In the genomic region with DNA sequence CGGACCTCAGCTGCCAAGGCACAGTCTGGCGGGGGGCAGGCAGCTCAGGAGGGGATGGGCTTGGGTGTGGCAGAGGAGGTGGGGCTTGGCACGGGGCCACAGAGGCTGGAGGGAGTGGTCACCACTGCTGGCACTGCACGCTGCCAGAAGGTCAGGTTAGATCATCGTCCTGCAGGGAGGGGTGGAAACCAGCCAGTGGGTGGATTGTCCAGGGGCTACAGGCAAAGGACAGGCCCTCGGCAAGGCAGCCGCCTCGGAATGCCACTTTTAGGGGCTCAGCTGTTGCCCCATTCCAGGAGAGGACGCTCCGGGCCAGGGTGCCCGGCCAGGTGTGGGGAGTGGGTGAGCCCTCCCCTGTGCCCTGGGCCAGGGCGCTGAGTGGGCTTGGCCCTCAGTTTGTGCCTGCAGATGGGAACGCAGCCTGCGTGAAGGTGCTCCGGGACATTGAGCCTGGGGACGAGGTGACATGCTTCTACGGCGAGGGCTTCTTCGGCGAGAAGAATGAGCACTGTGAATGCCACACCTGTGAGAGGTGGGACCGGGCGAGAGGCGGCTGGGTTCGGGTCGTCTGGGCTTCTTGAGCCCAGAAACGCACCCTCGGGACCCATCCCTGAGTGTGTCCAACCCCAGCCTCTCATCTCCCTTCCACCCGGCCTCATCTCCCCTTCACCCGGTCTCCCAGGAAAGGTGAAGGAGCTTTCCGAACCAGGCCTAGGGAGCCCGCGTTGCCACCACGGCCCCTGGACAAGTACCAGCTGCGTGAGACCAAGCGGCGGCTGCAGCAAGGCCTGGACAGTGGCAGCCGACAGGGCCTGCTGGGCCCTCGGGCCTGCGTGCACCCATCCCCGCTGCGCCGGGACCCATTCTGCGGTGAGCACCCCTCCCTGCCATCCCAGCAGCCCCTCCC, we compare ENCODE assay signal across 2 cellular contexts.
TF ChIP-seq lines count a peak whose summit lies in the region.

No MANE protein-coding gene starts in this region.

TF ChIP-seq in WTC11, 78 proteins besides CTCF, POLR2A, EP300 and RAD21:
- TF ChIP-seq, protein P1, sequence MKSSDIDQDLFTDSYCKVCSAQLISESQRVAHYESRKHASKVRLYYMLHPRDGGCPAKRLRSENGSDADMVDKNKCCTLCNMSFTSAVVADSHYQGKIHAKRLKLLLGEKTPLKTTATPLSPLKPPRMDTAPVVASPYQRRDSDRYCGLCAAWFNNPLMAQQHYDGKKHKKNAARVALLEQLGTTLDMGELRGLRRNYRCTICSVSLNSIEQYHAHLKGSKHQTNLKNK (CRISPR knock-in tag; IDR thresholded peaks at IDR 0.05), result no peak
- TF ChIP-seq CREB1 (CRISPR knock-in tag; IDR thresholded peaks at IDR 0.05) (no peak), IRF1 (CRISPR knock-in tag; IDR thresholded peaks at IDR 0.05) (no peak), FOXP4 (CRISPR knock-in tag; IDR thresholded peaks at IDR 0.05) (no peak), OVOL2 (CRISPR knock-in tag; IDR thresholded peaks at IDR 0.05; ENCODE audit: borderline replicate concordance) (no peak), JAZF1 (CRISPR knock-in tag; IDR thresholded peaks at IDR 0.05) (no peak)
- TF ChIP-seq, protein P2, sequence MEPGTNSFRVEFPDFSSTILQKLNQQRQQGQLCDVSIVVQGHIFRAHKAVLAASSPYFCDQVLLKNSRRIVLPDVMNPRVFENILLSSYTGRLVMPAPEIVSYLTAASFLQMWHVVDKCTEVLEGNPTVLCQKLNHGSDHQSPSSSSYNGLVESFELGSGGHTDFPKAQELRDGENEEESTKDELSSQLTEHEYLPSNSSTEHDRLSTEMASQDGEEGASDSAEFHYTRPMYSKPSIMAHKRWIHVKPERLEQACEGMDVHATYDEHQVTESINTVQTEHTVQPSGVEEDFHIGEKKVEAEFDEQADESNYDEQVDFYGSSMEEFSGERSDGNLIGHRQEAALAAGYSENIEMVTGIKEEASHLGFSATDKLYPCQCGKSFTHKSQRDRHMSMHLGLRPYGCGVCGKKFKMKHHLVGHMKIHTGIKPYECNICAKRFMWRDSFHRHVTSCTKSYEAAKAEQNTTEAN (CRISPR knock-in tag; IDR thresholded peaks at IDR 0.05), result no peak
- TF ChIP-seq, protein P3, sequence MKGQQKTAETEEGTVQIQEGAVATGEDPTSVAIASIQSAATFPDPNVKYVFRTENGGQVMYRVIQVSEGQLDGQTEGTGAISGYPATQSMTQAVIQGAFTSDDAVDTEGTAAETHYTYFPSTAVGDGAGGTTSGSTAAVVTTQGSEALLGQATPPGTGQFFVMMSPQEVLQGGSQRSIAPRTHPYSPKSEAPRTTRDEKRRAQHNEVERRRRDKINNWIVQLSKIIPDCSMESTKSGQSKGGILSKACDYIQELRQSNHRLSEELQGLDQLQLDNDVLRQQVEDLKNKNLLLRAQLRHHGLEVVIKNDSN (CRISPR knock-in tag; IDR thresholded peaks at IDR 0.05), result no peak

TF ChIP-seq in HepG2, 621 proteins besides CTCF, POLR2A, EP300 and RAD21:
- TF ChIP-seq ETV6 (CRISPR knock-in tag; conservative IDR thresholded peaks at IDR 0.05) (no peak), HOXD1 (CRISPR knock-in tag; IDR thresholded peaks at IDR 0.05) (no peak), ZNF280B (CRISPR knock-in tag; IDR thresholded peaks at IDR 0.05; ENCODE audit: borderline replicate concordance) (no peak), MAFK (conservative IDR thresholded peaks at IDR 0.05 in 1 of 2, IDR thresholded peaks at IDR 0.05 in 1 of 2; ENCODE audit: low read length in 2 of 2) (no peak), SP5 (CRISPR knock-in tag; IDR thresholded peaks at IDR 0.05; ENCODE audit: borderline replicate concordance, low read depth) (no peak), NFATC3 (CRISPR knock-in tag; IDR thresholded peaks at IDR 0.05) (no peak), ZNF350 (CRISPR knock-in tag; IDR thresholded peaks at IDR 0.05; ENCODE audit: borderline replicate concordance, low read depth) (no peak), HNRNPL (IDR thresholded peaks at IDR 0.05; ENCODE audit: low read depth, low read length) (no peak), ZNF160 (CRISPR knock-in tag; IDR thresholded peaks at IDR 0.05) (no peak), ZNF430 (CRISPR knock-in tag; IDR thresholded peaks at IDR 0.05) (no peak)
- TF ChIP-seq, protein P4, sequence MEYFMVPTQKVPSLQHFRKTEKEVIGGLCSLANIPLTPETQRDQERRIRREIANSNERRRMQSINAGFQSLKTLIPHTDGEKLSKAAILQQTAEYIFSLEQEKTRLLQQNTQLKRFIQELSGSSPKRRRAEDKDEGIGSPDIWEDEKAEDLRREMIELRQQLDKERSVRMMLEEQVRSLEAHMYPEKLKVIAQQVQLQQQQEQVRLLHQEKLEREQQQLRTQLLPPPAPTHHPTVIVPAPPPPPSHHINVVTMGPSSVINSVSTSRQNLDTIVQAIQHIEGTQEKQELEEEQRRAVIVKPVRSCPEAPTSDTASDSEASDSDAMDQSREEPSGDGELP (IDR thresholded peaks at IDR 0.05; ENCODE audit: borderline replicate concordance, low read depth), result no peak
- TF ChIP-seq, protein P2 (CRISPR knock-in tag; conservative IDR thresholded peaks at IDR 0.05), result no peak
